In genomic region chr3:83003917-83004316, GRCh38 we compare ENCODE assay signal across 29 cellular contexts.
DNase-seq lines count a peak whose midpoint lies in the region; ATAC-seq and TF ChIP-seq lines count a peak whose summit lies in the region.
"Had no signal": no experiment of that assay in that cellular context is flagged by ENCODE, and none has a peak within 500 bp of the region (broad histone marks: within the 10 kb centered on the region; RNA-seq: fewer than 3 reads in every experiment).

No MANE protein-coding gene starts in this region.

- H3K27ac ChIP-seq in KMS-11 (no peak overlapping the region), OCI-LY1 (ENCODE audit: low read depth, low read length, poor library complexity, severe bottlenecking) (peak overlapping the region; percentile 99)
- H3K27ac ChIP-seq: gastrocnemius medialis, hepatocyte, pancreas, tibial nerve, VCaP had no signal

- no peaks in the 10 kb centered on the region for H3K27me3 ChIP-seq in KMS-11 (ENCODE audit: insufficient read depth, low read depth)
- no peaks in the 10 kb centered on the region for H3K27me3 ChIP-seq in OCI-LY1 (ENCODE audit: insufficient read depth, low read length)
- H3K27me3 ChIP-seq: gastrocnemius medialis, hepatocyte, pancreas, tibial nerve had no signal

- intact Hi-C loops in mucosa of descending colon (cut with DNase I, micrococcal nuclease) = no loop called here

- H3K36me3 ChIP-seq in KMS-11 (ENCODE audit: insufficient read depth) = no peaks in the 10 kb centered on the region
- H3K36me3 ChIP-seq in OCI-LY1 (ENCODE audit: insufficient read depth, low read length) = peaks cover 7% of the 10 kb centered on the region; the same call in 1 of the 2 replicates
- no peaks in the 10 kb centered on the region for H3K36me3 ChIP-seq in mucosa of descending colon (ENCODE audit: low read depth)
- H3K36me3 ChIP-seq: gastrocnemius medialis, pancreas, tibial nerve had no signal

- peak; percentile 26 for DNase-seq in NCI-H1105 treated with DMSO at 0.1 percent for 48 hours (lab: John Stamatoyannopoulos, UW)
- no peak for DNase-seq in NCI-H1105 (lab: John Stamatoyannopoulos, UW)
- peak; percentile 11 for DNase-seq in iPS DF 4.7 (ENCODE audit: extremely low read depth, low spot score)
- no peak for DNase-seq in Ammon's horn (ENCODE audit: low spot score)
- no peak for DNase-seq in stimulated activated naive CD4-positive, alpha-beta T cell (lab: John Stamatoyannopoulos, UW)
- no peak for DNase-seq in mucosa of descending colon
- DNase-seq: activated CD4-positive, alpha-beta T cell treated with anti-CD3 and anti-CD28 coated beads for 48 hours; activated CD8-positive, alpha-beta memory T cell treated with anti-CD3 and anti-CD28 coated beads for 24 hours; activated gamma-delta T cell; activated T-cell treated with anti-CD3 and anti-CD28 coated beads, Interleukin-2, amount 50 U/mL, for 1 hour; CD4-positive, alpha-beta T cell; central memory CD4-positive, alpha-beta T cell; gastrocnemius medialis; IMR-90; NCI-H1092 treated with DMSO at 0.1 percent for 48 hours; NCI-H774; pancreas; PC-3; stimulated activated CD4-positive, alpha-beta T cell treated with anti-CD3 and anti-CD28 coated beads, Interleukin-1b, Interleukin-23, amount 100 ng/mL, for 48 hours; stimulated activated CD8-positive, alpha-beta memory T cell treated with anti-CD3 and anti-CD28 coated beads, Interleukin-4, amount 100 ng/mL, for 48 hours; SW 1271; T-helper 9 cell had no signal

- H3K79me2 ChIP-seq in KMS-11 (ENCODE audit: insufficient read depth, low read depth) (no peaks in the 10 kb centered on the region), OCI-LY1 (ENCODE audit: insufficient read depth, low read length) (no peaks in the 10 kb centered on the region)
- H3K79me2 ChIP-seq: hepatocyte had no signal

- H2AFZ ChIP-seq in KMS-11 (ENCODE audit: low read depth) (no peak overlapping the region), OCI-LY1 (ENCODE audit: low read length) (peak overlapping the region; percentile 3; the same call in 1 of the 2 replicates)
- H2AFZ ChIP-seq: hepatocyte had no signal

- H3K4me1 ChIP-seq in KMS-11 (ENCODE audit: low read depth, poor library complexity, severe bottlenecking) (peaks cover 32% of the 10 kb centered on the region), OCI-LY1 (ENCODE audit: insufficient read depth, low read length, severe bottlenecking) (peaks cover 65% of the 10 kb centered on the region), mucosa of descending colon (ENCODE audit: low read depth) (no peaks in the 10 kb centered on the region)
- H3K4me1 ChIP-seq: gastrocnemius medialis, pancreas, tibial nerve had no signal

- peaks cover 3% of the 10 kb centered on the region; the same call in 1 of the 2 replicates for H3K9me3 ChIP-seq in OCI-LY1 (ENCODE audit: low read length)
- no peaks in the 10 kb centered on the region for H3K9me3 ChIP-seq in mucosa of descending colon
- H3K9me3 ChIP-seq: gastrocnemius medialis, pancreas, tibial nerve had no signal

- TF ChIP-seq CTCF in KMS-11 (conservative IDR thresholded peaks at IDR 0.05; ENCODE audit: low read depth, low read length) (no peak), OCI-LY1 (IDR thresholded peaks at IDR 0.05; ENCODE audit: low read length) (no peak), mucosa of descending colon (IDR thresholded peaks at IDR 0.05) (no peak)

- no peaks in the 10 kb centered on the region for H3K9me2 ChIP-seq in OCI-LY1 (ENCODE audit: low read depth, low read length)

- no peak overlapping the region for H3K4me3 ChIP-seq in KMS-11 (IDR thresholded peaks at IDR 0.05; ENCODE audit: insufficient read depth, low read depth, low read length)
- peak overlapping the region; percentile 45 for H3K4me3 ChIP-seq in OCI-LY1 (ENCODE audit: low read depth, low read length, poor library complexity, severe bottlenecking)
- no peak overlapping the region for H3K4me3 ChIP-seq in mucosa of descending colon
- H3K4me3 ChIP-seq: gastrocnemius medialis, hepatocyte, pancreas, smooth muscle cell, tibial nerve had no signal

- H3K9ac ChIP-seq in KMS-11 (no peak overlapping the region), OCI-LY1 (ENCODE audit: low read length) (peak overlapping the region; percentile 59)

- no peaks in the 10 kb centered on the region for H3F3A ChIP-seq in OCI-LY1 (ENCODE audit: insufficient read depth, low read length)

- H3K4me2 ChIP-seq in KMS-11 (0 out of 2 replicates have a peak overlapping the region, but pooled peaks have one; percentile 76), OCI-LY1 (ENCODE audit: low read length) (peak overlapping the region; percentile 64)
- H3K4me2 ChIP-seq: hepatocyte, smooth muscle cell had no signal

- no peaks in the 10 kb centered on the region for H4K20me1 ChIP-seq in KMS-11 (ENCODE audit: insufficient read depth)
- no peaks in the 10 kb centered on the region for H4K20me1 ChIP-seq in OCI-LY1 (ENCODE audit: insufficient read depth, low read length)

- no peak for ATAC-seq in mucosa of descending colon
- ATAC-seq: gastrocnemius medialis, pancreas, PC-3, Right ventricle myocardium inferior had no signal

Comparison
In these comparisons a context has a peak if more than half of its experiments do, and no peak if none do; other contexts are left out.
1. DNase-seq: peak in NCI-H1105 treated with DMSO at 0.1 percent for 48 hours (single experiment) and iPS DF 4.7 (single experiment); none in NCI-H1105 (single experiment), Ammon's horn (single experiment), stimulated activated naive CD4-positive, alpha-beta T cell (0 of 6) and mucosa of descending colon (0 of 3).